26 cellular contexts compared by ENCODE assay signal in the genomic region with DNA sequence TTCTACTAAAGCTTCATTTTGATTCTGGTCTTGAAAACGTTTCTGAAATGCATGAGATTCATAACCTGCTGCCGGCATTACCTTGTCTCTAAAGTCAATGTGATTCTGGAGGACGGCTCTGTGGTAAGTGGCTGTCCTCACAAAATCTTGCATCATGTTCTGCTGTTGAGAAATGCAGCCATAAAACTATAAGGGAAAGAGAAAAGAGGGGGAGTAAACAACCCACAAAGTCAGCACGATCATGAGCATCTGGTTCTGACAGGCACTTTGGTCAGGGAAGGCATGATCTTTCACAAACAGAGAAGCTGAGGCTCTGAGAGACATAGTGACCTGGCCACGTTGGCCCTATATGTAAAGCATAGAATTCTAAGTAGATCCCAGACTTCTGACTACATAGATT.
"Had no signal": no experiment of that assay in that cellular context is flagged by ENCODE, and none has a peak within 500 bp of the region (broad histone marks: within the 10 kb centered on the region; RNA-seq: fewer than 3 reads in every experiment).

No MANE protein-coding gene starts in this region.

- ATAC-seq: activated CD8-positive, alpha-beta T cell treated with anti-CD3 and anti-CD28 coated beads, Interleukin-2, amount 10 ng/mL, durations not matched to agents 7 days and 5 days; activated naive CD4-positive, alpha-beta T cell treated with anti-CD3 and anti-CD28 coated beads, Interleukin-2, amount 50 U/mL, for 72 hours; foreskin keratinocyte; left lobe of liver; naive thymus-derived CD4-positive, alpha-beta T cell; sciatic nerve had no signal

- H3K4me1 Mint-ChIP-seq: activated CD4-positive, alpha-beta T cell treated with anti-CD3 and anti-CD28 coated beads, Interleukin-2, amount 10 ng/mL, durations not matched to agents 7 days and 5 days; neural crest cell had no signal

- DNase-seq: activated CD4-positive, alpha-beta T cell treated with anti-CD3 and anti-CD28 coated beads, Interleukin-2, amount 10 ng/mL, durations not matched to agents 7 days and 5 days; activated CD4-positive, CD25-positive, alpha-beta regulatory T cell treated with anti-CD3 and anti-CD28 coated beads, Interleukin-2, amount 50 U/mL, for 72 hours; activated CD8-positive, alpha-beta T cell treated with anti-CD3 and anti-CD28 coated beads, Interleukin-2, amount 10 ng/mL, durations not matched to agents 7 days and 5 days; activated gamma-delta T cell treated with Interleukin-2 at 50 U/mL for 16 hours; brain microvascular endothelial cell; caudate nucleus; effector CD4-positive, alpha-beta T cell; foreskin keratinocyte; naive thymus-derived CD4-positive, alpha-beta T cell; occipital lobe; posterior cingulate gyrus; small intestine; stimulated activated CD4-positive, alpha-beta T cell treated with anti-CD3 and anti-CD28 coated beads, Interleukin-2, amount 100 ng/mL, for 48 hours; stimulated activated CD8-positive, alpha-beta memory T cell treated with anti-CD3 and anti-CD28 coated beads, Interleukin-4, amount 100 ng/mL, for 48 hours; stimulated activated naive CD4-positive, alpha-beta T cell; WERI-Rb-1 had no signal

- H3K4me3 Mint-ChIP-seq: activated CD4-positive, alpha-beta T cell treated with anti-CD3 and anti-CD28 coated beads, Interleukin-2, amount 10 ng/mL, durations not matched to agents 7 days and 5 days; activated CD8-positive, alpha-beta T cell treated with anti-CD3 and anti-CD28 coated beads, Interleukin-2, amount 10 ng/mL, durations not matched to agents 7 days and 5 days; activated T-helper 1 cell treated with anti-CD3 and anti-CD28 coated beads, Interleukin-12 subunit alpha, Interleukin-12 subunit beta, Interleukin-2, Interleukin-4 antibody, amounts not matched to agents 30 ng/mL and 10 ng/mL and 1 ng/mL, durations not matched to agents 14 hours and 24 hours and 36 hours; dendritic cell treated with granulocyte-macrophage colony-stimulating factor and Interleukin-4, amounts not matched to agents 40 ng/mL and 50 ng/mL, for 4 days; naive thymus-derived CD4-positive, alpha-beta T cell; neural crest cell; type B pancreatic cell had no signal

- H3K9me3 Mint-ChIP-seq: activated T-helper 1 cell treated with anti-CD3 and anti-CD28 coated beads, Interleukin-12 subunit alpha, Interleukin-12 subunit beta, Interleukin-2, Interleukin-4 antibody, amounts not matched to agents 30 ng/mL and 10 ng/mL and 1 ng/mL, durations not matched to agents 14 hours and 24 hours and 36 hours had no signal

- H3K27ac ChIP-seq: ascending aorta, brain microvascular endothelial cell, foreskin keratinocyte, thoracic aorta, vagina, WERI-Rb-1 had no signal

- H3K27ac Mint-ChIP-seq: activated CD4-positive, alpha-beta T cell treated with anti-CD3 and anti-CD28 coated beads, Interleukin-2, amount 10 ng/mL, durations not matched to agents 7 days and 5 days; activated CD8-positive, alpha-beta T cell treated with anti-CD3 and anti-CD28 coated beads, Interleukin-2, amount 10 ng/mL, durations not matched to agents 7 days and 5 days; activated naive CD4-positive, alpha-beta T cell treated with anti-CD3 and anti-CD28 coated beads, Interleukin-2, amount 50 U/mL, for 72 hours; activated T-helper 1 cell treated with anti-CD3 and anti-CD28 coated beads, Interleukin-12 subunit alpha, Interleukin-12 subunit beta, Interleukin-2, Interleukin-4 antibody, amounts not matched to agents 30 ng/mL and 10 ng/mL and 1 ng/mL, durations not matched to agents 14 hours and 24 hours and 36 hours; dendritic cell treated with granulocyte-macrophage colony-stimulating factor and Interleukin-4, amounts not matched to agents 40 ng/mL and 50 ng/mL, for 4 days; naive thymus-derived CD4-positive, alpha-beta T cell; type B pancreatic cell had no signal

- H3K36me3 Mint-ChIP-seq: naive thymus-derived CD4-positive, alpha-beta T cell; type B pancreatic cell had no signal

- H3K27me3 Mint-ChIP-seq: activated CD4-positive, alpha-beta T cell treated with anti-CD3 and anti-CD28 coated beads, Interleukin-2, amount 10 ng/mL, durations not matched to agents 7 days and 5 days; dendritic cell treated with granulocyte-macrophage colony-stimulating factor and Interleukin-4, amounts not matched to agents 40 ng/mL and 50 ng/mL, for 4 days; type B pancreatic cell had no signal
